In genomic region chr19:3743486-3743885, GRCh38 we compare ENCODE assay signal across 1 cellular context.
TF ChIP-seq lines count a peak whose summit lies in the region.

No MANE protein-coding gene starts in this region.

TF ChIP-seq in HepG2, 621 proteins besides CTCF, POLR2A, EP300 and RAD21 (continued from another document):
- TF ChIP-seq ZNF264 (CRISPR knock-in tag; IDR thresholded peaks at IDR 0.05) (no peak), ZNF552 (CRISPR knock-in tag; IDR thresholded peaks at IDR 0.05; ENCODE audit: borderline replicate concordance) (no peak), KMT2B (CRISPR knock-in tag; IDR thresholded peaks at IDR 0.05) (no peak), PHF20 (CRISPR knock-in tag; IDR thresholded peaks at IDR 0.05) (no peak)
- TF ChIP-seq, protein P1, sequence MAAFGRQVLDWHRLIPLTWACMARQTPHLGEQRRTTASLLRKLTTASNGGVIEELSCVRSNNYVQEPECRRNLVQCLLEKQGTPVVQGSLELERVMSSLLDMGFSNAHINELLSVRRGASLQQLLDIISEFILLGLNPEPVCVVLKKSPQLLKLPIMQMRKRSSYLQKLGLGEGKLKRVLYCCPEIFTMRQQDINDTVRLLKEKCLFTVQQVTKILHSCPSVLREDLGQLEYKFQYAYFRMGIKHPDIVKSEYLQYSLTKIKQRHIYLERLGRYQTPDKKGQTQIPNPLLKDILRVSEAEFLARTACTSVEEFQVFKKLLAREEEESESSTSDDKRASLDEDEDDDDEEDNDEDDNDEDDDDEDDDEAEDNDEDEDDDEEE (CRISPR knock-in tag; IDR thresholded peaks at IDR 0.05): no peak
